Comparison of ENCODE assay signal across 20 cellular contexts in genomic region chr9:37495571-37495970, GRCh38.
"Had no signal": no experiment of that assay in that cellular context is flagged by ENCODE, and none has a peak within 500 bp of the region (broad histone marks: within the 10 kb centered on the region; RNA-seq: fewer than 3 reads in every experiment).

No MANE protein-coding gene starts in this region.

- H3K4me1 ChIP-seq: body of pancreas, foreskin keratinocyte, left lung, tibial nerve had no signal

- H3K27me3 ChIP-seq: body of pancreas, cardiac muscle cell, foreskin keratinocyte, left lung, tibial nerve had no signal

- ATAC-seq: body of pancreas; foreskin keratinocyte; left lung; natural killer cell treated with Interleukin-12 subunit alpha and Interleukin-12 subunit beta and Interleukin-15 and Interleukin-18, amount 100 ng/mL, for 72 hours; WTC11 had no signal

- H3K27me3 Mint-ChIP-seq: activated naive CD8-positive, alpha-beta T cell treated with anti-CD3 and anti-CD28 coated beads for 36 hours; natural killer cell treated with Interleukin-12 subunit alpha and Interleukin-12 subunit beta and Interleukin-15 and Interleukin-18, amount 100 ng/mL, for 72 hours; progenitor cell of endocrine pancreas; stimulated activated naive CD8-positive, alpha-beta T cell treated with anti-CD3 and anti-CD28 coated beads, Interleukin-15, Interleukin-2, amounts not matched to agents 100 ng/mL and 50 ng/mL, for 24 hours had no signal

- H3K4me1 Mint-ChIP-seq: WTC11 had no signal

- H3K4me3 ChIP-seq: body of pancreas, cardiac muscle cell, left lung, tibial nerve had no signal

- H3K27ac Mint-ChIP-seq: activated naive CD8-positive, alpha-beta T cell treated with anti-CD3 and anti-CD28 coated beads for 36 hours; activated T-helper 2 cell treated with anti-CD3 and anti-CD28 coated beads, Interferon-gamma antibody, Interleukin-2, Interleukin-4, amounts not matched to agents 10 μg/mL and 5 μg/mL and 100 μg/mL, durations not matched to agents 14 hours and 24 hours and 36 hours; natural killer cell treated with Interleukin-12 subunit alpha and Interleukin-12 subunit beta and Interleukin-15 and Interleukin-18, amount 100 ng/mL, for 72 hours; progenitor cell of endocrine pancreas; stimulated activated naive CD8-positive, alpha-beta T cell treated with anti-CD3 and anti-CD28 coated beads, Interleukin-15, Interleukin-2, amounts not matched to agents 100 ng/mL and 50 ng/mL, for 24 hours; WTC11 had no signal

- H3K9me3 ChIP-seq: body of pancreas, left lung, tibial nerve had no signal

- H3K4me3 Mint-ChIP-seq: activated naive CD8-positive, alpha-beta T cell treated with anti-CD3 and anti-CD28 coated beads for 36 hours; natural killer cell treated with Interleukin-12 subunit alpha and Interleukin-12 subunit beta and Interleukin-15 and Interleukin-18, amount 100 ng/mL, for 72 hours; stimulated activated naive CD8-positive, alpha-beta T cell treated with anti-CD3 and anti-CD28 coated beads, Interleukin-15, Interleukin-2, amounts not matched to agents 100 ng/mL and 50 ng/mL, for 24 hours; WTC11 had no signal

- H3K9me3 Mint-ChIP-seq: activated naive CD8-positive, alpha-beta T cell treated with anti-CD3 and anti-CD28 coated beads for 36 hours; activated T-helper 2 cell treated with anti-CD3 and anti-CD28 coated beads, Interferon-gamma antibody, Interleukin-2, Interleukin-4, amounts not matched to agents 10 μg/mL and 5 μg/mL and 100 μg/mL, durations not matched to agents 14 hours and 24 hours and 36 hours; natural killer cell treated with Interleukin-12 subunit alpha and Interleukin-12 subunit beta and Interleukin-15 and Interleukin-18, amount 100 ng/mL, for 72 hours; stimulated activated naive CD8-positive, alpha-beta T cell treated with anti-CD3 and anti-CD28 coated beads, Interleukin-15, Interleukin-2, amounts not matched to agents 100 ng/mL and 50 ng/mL, for 24 hours; WTC11 had no signal

- H3K27ac ChIP-seq: body of pancreas, cardiac muscle cell, foreskin keratinocyte, left lung, tibial nerve had no signal

- DNase-seq: activated naive CD4-positive, alpha-beta T cell treated with Interleukin-2 at 50 U/mL for 16 hours; activated naive CD8-positive, alpha-beta T cell treated with anti-CD3 and anti-CD28 coated beads for 36 hours; amygdala; body of pancreas; effector CD4-positive, alpha-beta T cell; foreskin keratinocyte; hippocampal formation; kidney glomerular epithelial cell; left lung; midbrain; stimulated activated CD4-positive, alpha-beta T cell treated with anti-CD3 and anti-CD28 coated beads, Interleukin-4, amount 100 ng/mL, for 24 hours; substantia nigra; T1000 had no signal
